8 cellular contexts compared by ENCODE assay signal in genomic region chr5:91311697-91312501, GRCh38.
DNase-seq lines count a peak whose midpoint lies in the region; ATAC-seq and TF ChIP-seq lines count a peak whose summit lies in the region.

No MANE protein-coding gene starts in this region.

- H3K27me3 Mint-ChIP-seq in activated naive CD4-positive, alpha-beta T cell treated with anti-CD3 and anti-CD28 coated beads for 36 hours (ENCODE audit: low read depth) = no peaks in the 10 kb centered on the region

- CTCF ChIA-PET in activated naive CD4-positive, alpha-beta T cell treated with anti-CD3 and anti-CD28 coated beads for 36 hours (lab: Charles Lee) = interaction anchor here (0.7 to 4.1 kb wide), 10 partner anchors 9 to 107 kb away, joined by 3 to 22 read pairs (median 4); partner anchors contain the start of gene ARRDC3

- peak; percentile 86 for ATAC-seq in GM19351 (IDR thresholded peaks at IDR 0.05; ENCODE audit: unreplicated experiment)
- peak; percentile 90 for ATAC-seq in HG03442 (IDR thresholded peaks at IDR 0.05; ENCODE audit: unreplicated experiment)

- peak overlapping the region; percentile 68 for H3K27ac Mint-ChIP-seq in activated naive CD4-positive, alpha-beta T cell treated with anti-CD3 and anti-CD28 coated beads for 36 hours

- peak; percentile 15 for TF ChIP-seq POLR2A in prostate gland (IDR thresholded peaks at IDR 0.05)

- H3K27ac ChIP-seq in SJCRH30 (peak overlapping the region; percentile 78), prostate gland (peak overlapping the region; percentile 31 to 44), urinary bladder (ENCODE audit: low read depth) (peak overlapping the region; percentile 59)

- H3K4me1 ChIP-seq in SJCRH30 (peaks cover 44% of the 10 kb centered on the region), prostate gland (replicated peaks) (no peaks in the 10 kb centered on the region), urinary bladder (ENCODE audit: insufficient read depth) (no peaks in the 10 kb centered on the region)

- H3K9me3 ChIP-seq in SJCRH30 (replicated peaks) (no peaks in the 10 kb centered on the region), prostate gland (no peaks in the 10 kb centered on the region)

- DNase-seq in C1 segment of cervical spinal cord (lab: John Stamatoyannopoulos, UW) (peak in 12 of 14 donors; percentile 1 to 65 (median 28)), SJCRH30 (peak; percentile 73 to 85), glomerular visceral epithelial cell (ENCODE audit: extremely low spot score) (peak; percentile 99), prostate gland (ENCODE audit: low spot score) (peak; percentile 13)
- peak; percentile 75 for DNase-seq in activated naive CD4-positive, alpha-beta T cell treated with anti-CD3 and anti-CD28 coated beads for 36 hours

- H3K4me3 ChIP-seq in SJCRH30 (peak overlapping the region; percentile 28), prostate gland (no peak overlapping the region), urinary bladder (ENCODE audit: low read depth, low read length) (no peak overlapping the region)

- H3K36me3 Mint-ChIP-seq in activated naive CD4-positive, alpha-beta T cell treated with anti-CD3 and anti-CD28 coated beads for 36 hours (ENCODE audit: low read depth) = peaks cover 4% of the 10 kb centered on the region

- H3K9me3 Mint-ChIP-seq in activated naive CD4-positive, alpha-beta T cell treated with anti-CD3 and anti-CD28 coated beads for 36 hours = no peaks in the 10 kb centered on the region

- 38% methylated on average over 11 of the region's 11 CpGs for WGBS in prostate gland
- WGBS in urinary bladder = 21% methylated on average over 11 of the region's 11 CpGs

- peak in 1 of 4 experiments; percentile 6 for TF ChIP-seq CTCF in prostate gland (IDR thresholded peaks at IDR 0.05)

- H3K4me3 Mint-ChIP-seq in activated naive CD4-positive, alpha-beta T cell treated with anti-CD3 and anti-CD28 coated beads for 36 hours = peak overlapping the region; percentile 48

- no peaks in the 10 kb centered on the region for H3K36me3 ChIP-seq in SJCRH30
- no peaks in the 10 kb centered on the region for H3K36me3 ChIP-seq in prostate gland
- H3K36me3 ChIP-seq in urinary bladder (ENCODE audit: insufficient read depth) = no peaks in the 10 kb centered on the region

- H3K4me1 Mint-ChIP-seq in activated naive CD4-positive, alpha-beta T cell treated with anti-CD3 and anti-CD28 coated beads for 36 hours (ENCODE audit: low read depth) = peaks cover 52% of the 10 kb centered on the region

- intact Hi-C loops in activated naive CD4-positive, alpha-beta T cell treated with anti-CD3 and anti-CD28 coated beads for 36 hours (cut with micrococcal nuclease) = loop anchor here (5.0 to 10.0 kb wide), 2 partner anchors 837 to 905 kb away; partner anchors contain the start of genes CETN3, MBLAC2 and POLR3G
- intact Hi-C loops in prostate gland (cut with DNase I) = loop anchor here (5.0 kb wide), 1 partner anchor 70 kb away; the partner anchor contains the start of gene ARRDC3

- H3K27me3 ChIP-seq in SJCRH30 (no peaks in the 10 kb centered on the region), prostate gland (replicated peaks; ENCODE audit: insufficient read depth) (no peaks in the 10 kb centered on the region)

Comparison
In these comparisons a context has a peak if more than half of its experiments do, and no peak if none do; other contexts are left out.
1. DNase-seq: peak in every context shown above with its lines; median percentile 99 in glomerular visceral epithelial cell; 79 in SJCRH30; 75 in activated naive CD4-positive, alpha-beta T cell treated with anti-CD3 and anti-CD28 coated beads for 36 hours; 28 in C1 segment of cervical spinal cord; 13 in prostate gland.